17 cellular contexts compared by ENCODE assay signal in the genomic region with DNA sequence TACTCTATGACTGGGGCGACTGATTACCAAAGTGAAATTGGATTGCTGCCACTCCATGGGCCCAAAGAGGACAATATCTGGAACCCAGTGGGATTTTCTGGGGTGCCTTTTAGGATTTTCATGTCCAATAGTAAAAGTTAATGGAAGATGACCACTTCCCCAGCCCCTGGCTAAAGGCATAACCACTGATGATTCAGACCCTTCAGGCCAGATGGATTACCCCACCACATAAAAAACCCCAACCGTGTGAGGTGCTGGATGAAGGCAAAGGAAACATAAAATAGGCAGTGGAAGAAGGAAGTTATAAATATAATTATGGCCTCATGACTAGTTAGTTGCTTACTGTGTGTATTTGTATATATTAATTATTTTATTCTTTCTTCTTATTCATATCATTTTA.
"Had no signal": no experiment of that assay in that cellular context is flagged by ENCODE, and none has a peak within 500 bp of the region (broad histone marks: within the 10 kb centered on the region; RNA-seq: fewer than 3 reads in every experiment).

No MANE protein-coding gene starts in this region.

- ATAC-seq: effector memory CD8-positive, alpha-beta T cell; gastrocnemius medialis; heart right ventricle; left lobe of liver; naive thymus-derived CD8-positive, alpha-beta T cell; psoas muscle; right lobe of liver had no signal

- DNase-seq: effector memory CD8-positive, alpha-beta T cell; gastrocnemius medialis; heart right ventricle; hypothalamus; kidney glomerular epithelial cell; mammary epithelial cell; naive thymus-derived CD8-positive, alpha-beta T cell; psoas muscle; retina; right lobe of liver; stimulated activated CD4-positive, alpha-beta T cell treated with anti-CD3 and anti-CD28 coated beads, Interleukin-15, amount 100 ng/mL, for 24 hours; stimulated activated CD4-positive, alpha-beta T cell treated with anti-CD3 and anti-CD28 coated beads, Interleukin-1b, Interleukin-23, amount 100 ng/mL, for 48 hours; stimulated activated naive CD4-positive, alpha-beta T cell; stomach; substantia nigra; transverse colon had no signal
